ENCODE assay signal across 8 cellular contexts in the genomic region with DNA sequence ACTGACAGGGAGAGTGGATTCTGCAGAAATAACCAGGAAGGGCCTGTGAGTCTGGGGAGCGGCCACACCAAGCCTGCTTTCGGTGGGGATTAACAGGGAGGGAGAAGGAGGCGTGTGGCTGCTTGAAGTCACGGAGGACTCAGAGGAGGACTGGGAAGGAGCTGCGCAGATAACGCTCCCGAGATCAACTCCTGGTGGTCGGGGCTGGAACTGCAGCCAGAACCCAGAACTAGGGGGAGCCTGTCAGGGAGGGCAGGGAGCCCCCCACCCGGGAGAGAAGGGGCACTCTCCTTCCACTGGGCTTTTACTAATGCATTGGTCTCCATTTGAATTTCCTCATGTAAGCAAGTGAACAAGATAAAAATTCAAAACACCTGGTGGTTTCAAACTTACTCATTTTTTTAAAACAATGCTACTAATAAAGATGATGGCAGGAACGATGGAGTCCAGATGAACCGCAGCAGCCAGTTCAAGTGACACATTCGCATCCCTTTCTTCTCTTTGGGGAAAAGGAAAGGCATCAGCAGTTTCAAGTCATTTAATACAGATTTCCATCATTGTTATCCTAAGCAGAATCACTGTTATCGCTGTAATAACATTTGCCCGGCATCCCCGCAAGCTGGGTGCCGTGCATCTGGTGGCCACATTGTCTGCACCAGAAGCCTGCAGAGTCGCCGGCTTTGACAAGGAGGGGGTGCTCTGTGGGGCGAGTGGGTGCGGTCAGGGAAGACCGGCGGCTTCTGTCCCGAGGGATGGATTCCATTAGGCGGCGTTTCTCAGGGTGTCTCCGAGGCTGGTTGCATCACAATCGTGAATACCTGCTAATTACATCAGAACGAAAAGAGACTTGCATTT.
DNase-seq lines count a peak whose midpoint lies in the region; TF ChIP-seq lines count a peak whose summit lies in the region.

No MANE protein-coding gene starts in this region.

- no peaks in the 10 kb centered on the region for H3K4me1 Mint-ChIP-seq in activated CD4-positive, alpha-beta memory T cell treated with anti-CD3 and anti-CD28 coated beads for 36 hours (ENCODE audit: low read depth)
- H3K4me1 Mint-ChIP-seq in nephron: peaks cover 19% of the 10 kb centered on the region

- intact Hi-C loops in activated CD4-positive, alpha-beta memory T cell treated with anti-CD3 and anti-CD28 coated beads for 36 hours (cut with micrococcal nuclease): loop anchor here (2.0 kb wide), 1 partner anchor 197 kb away; no protein-coding TSS in a partner anchor
- intact Hi-C loops in esophagus squamous epithelium (cut with DNase I): loop anchor here (10.0 kb wide), 1 partner anchor 177 kb away; no protein-coding TSS in a partner anchor
- intact Hi-C loops in transverse colon (cut with DNase I; ENCODE audit: low total_unique reads): no loop called here

- H3K9me3 Mint-ChIP-seq in activated CD4-positive, alpha-beta memory T cell treated with anti-CD3 and anti-CD28 coated beads for 36 hours: no peaks in the 10 kb centered on the region
- H3K9me3 Mint-ChIP-seq in nephron: no peaks in the 10 kb centered on the region

- H4K20me1 ChIP-seq in KMS-11 (ENCODE audit: insufficient read depth): no peaks in the 10 kb centered on the region

- H3K27me3 Mint-ChIP-seq in activated CD4-positive, alpha-beta memory T cell treated with anti-CD3 and anti-CD28 coated beads for 36 hours: peaks cover 28% of the 10 kb centered on the region
- peaks cover 86% of the 10 kb centered on the region for H3K27me3 Mint-ChIP-seq in nephron (ENCODE audit: low read depth)

- peak overlapping the region; percentile 29; the same call in 1 of the 2 replicates for H3K4me2 ChIP-seq in KMS-11

- DNase-seq in Caki2 (ENCODE audit: low read depth) (peak; percentile 32), esophagus squamous epithelium (lab: John Stamatoyannopoulos, UW) (no peak), transverse colon (peak; percentile 32), NCI-H446 (lab: John Stamatoyannopoulos, UW) (no peak), NCI-H1092 (lab: John Stamatoyannopoulos, UW) (no peak)
- DNase-seq in activated CD4-positive, alpha-beta memory T cell treated with anti-CD3 and anti-CD28 coated beads for 36 hours: peak; percentile 50

- H3K9ac ChIP-seq in KMS-11: no peak overlapping the region

- POLR2A ChIA-PET in activated CD4-positive, alpha-beta memory T cell treated with anti-CD3 and anti-CD28 coated beads for 36 hours (lab: Charles Lee): no interaction called here

- TF ChIP-seq CTCF in KMS-11 (conservative IDR thresholded peaks at IDR 0.05; ENCODE audit: low read depth, low read length) (peak; percentile 76), esophagus squamous epithelium (IDR thresholded peaks at IDR 0.05) (peak; percentile 52 to 78 (median 71)), nephron (IDR thresholded peaks at IDR 0.05; ENCODE audit: unreplicated experiment in 3 of 3) (peak; percentile 74 to 84 (median 81)), transverse colon (IDR thresholded peaks at IDR 0.05) (peak; percentile 52 to 80 (median 70))

- no peak overlapping the region for H3K4me3 Mint-ChIP-seq in activated CD4-positive, alpha-beta memory T cell treated with anti-CD3 and anti-CD28 coated beads for 36 hours
- H3K4me3 Mint-ChIP-seq in nephron: peak overlapping the region in 1 of 3 experiments; percentile 48

- H3K9me3 ChIP-seq in esophagus squamous epithelium (no peaks in the 10 kb centered on the region), transverse colon (no peaks in the 10 kb centered on the region)

- H3K27ac ChIP-seq in KMS-11 (peak overlapping the region; percentile 27; the same call in 1 of the 2 replicates), esophagus squamous epithelium (no peak overlapping the region), transverse colon (no peak overlapping the region)

- H2AFZ ChIP-seq in KMS-11 (ENCODE audit: low read depth): peak overlapping the region; percentile 47; the same call in 1 of the 2 replicates

- 19 to 21% methylated on average over 11 to 18 of the region's 28 CpGs for WGBS in esophagus squamous epithelium, 2 donors
- 34% methylated on average over 28 of the region's 28 CpGs; no CpG with 5 or more reads in 1 of the 2 donors for WGBS in transverse colon (ENCODE audit: low coverage in 1 of 2), 2 donors

- CTCF ChIA-PET in activated CD4-positive, alpha-beta memory T cell treated with anti-CD3 and anti-CD28 coated beads for 36 hours (lab: Charles Lee): interaction anchor here (0.6 to 1.9 kb wide), 4 partner anchors 113 to 197 kb away, joined by 3 to 8 read pairs (median 3); no protein-coding TSS in a partner anchor

- peaks cover 3% of the 10 kb centered on the region; the same call in 1 of the 2 replicates for H3K27me3 ChIP-seq in KMS-11 (ENCODE audit: insufficient read depth, low read depth)
- H3K27me3 ChIP-seq in esophagus squamous epithelium: peaks cover 0 to 100% (median 0%) of the 10 kb centered on the region in 4 donors
- peaks cover 62% of the 10 kb centered on the region for H3K27me3 ChIP-seq in transverse colon

- H3K36me3 ChIP-seq in KMS-11 (ENCODE audit: insufficient read depth): no peaks in the 10 kb centered on the region
- H3K36me3 ChIP-seq in esophagus squamous epithelium: no peaks in the 10 kb centered on the region
- no peaks in the 10 kb centered on the region for H3K36me3 ChIP-seq in transverse colon

- H3K4me1 ChIP-seq in KMS-11 (ENCODE audit: low read depth, poor library complexity, severe bottlenecking) (peaks cover 10% of the 10 kb centered on the region), esophagus squamous epithelium (peaks cover 0 to 6% (median 6%) of the 10 kb centered on the region in 3 donors), transverse colon (no peaks in the 10 kb centered on the region)

- no peak for TF ChIP-seq EP300 in transverse colon (IDR thresholded peaks at IDR 0.05; ENCODE audit: low read depth)

- no peaks in the 10 kb centered on the region for H3K36me3 Mint-ChIP-seq in activated CD4-positive, alpha-beta memory T cell treated with anti-CD3 and anti-CD28 coated beads for 36 hours
- H3K36me3 Mint-ChIP-seq in nephron (ENCODE audit: low read depth): no peaks in the 10 kb centered on the region

- TF ChIP-seq POLR2A in esophagus squamous epithelium (IDR thresholded peaks at IDR 0.05) (no peak), transverse colon (IDR thresholded peaks at IDR 0.05) (no peak)

- no peak overlapping the region for H3K27ac Mint-ChIP-seq in activated CD4-positive, alpha-beta memory T cell treated with anti-CD3 and anti-CD28 coated beads for 36 hours
- H3K27ac Mint-ChIP-seq in nephron: peak overlapping the region in 2 of 3 experiments; percentile 29 to 33

- H3K4me3 ChIP-seq in KMS-11 (IDR thresholded peaks at IDR 0.05; ENCODE audit: insufficient read depth, low read depth, low read length) (no peak overlapping the region), esophagus squamous epithelium (no peak overlapping the region), transverse colon (no peak overlapping the region)

- in situ Hi-C loops in Caki2 (cut with HindIII; ENCODE audit: low pct_unique_long_range_greater_than_20kb, low sequenced_read_pairs) (no loop called here), transverse colon (cut with MboI; ENCODE audit: low pct_ligation_motif_present in 1 of 4, low pct_unique_long_range_greater_than_20kb in 1 of 4, low sequenced_read_pairs in 3 of 4) (no loop called here)

- no peaks in the 10 kb centered on the region for H3K79me2 ChIP-seq in KMS-11 (ENCODE audit: insufficient read depth, low read depth)

Comparison
In these comparisons a context has a peak if more than half of its experiments do, and no peak if none do; other contexts are left out.
1. DNase-seq: peak in Caki2 (single experiment), activated CD4-positive, alpha-beta memory T cell treated with anti-CD3 and anti-CD28 coated beads for 36 hours (single experiment) and transverse colon (single experiment); none in esophagus squamous epithelium (single experiment), NCI-H446 (0 of 2) and NCI-H1092 (single experiment).
2. Peak in every context shown above with its lines, with median percentiles within 50 percentile points of each other: CTCF ChIP-seq.